Comparison of ENCODE assay signal across 17 cellular contexts in genomic region chr20:35049776-35050352, GRCh38. TPM values are rescaled to one million over a fixed set of nuclear protein-coding genes. Genes with fewer than 3 reads are reported as not detected.
DNase-seq lines count a peak whose midpoint lies in the region; ATAC-seq and TF ChIP-seq lines count a peak whose summit lies in the region.
"Had no signal": no experiment of that assay in that cellular context is flagged by ENCODE, and none has a peak within 500 bp of the region (broad histone marks: within the 10 kb centered on the region; RNA-seq: fewer than 3 reads in every experiment).

No MANE protein-coding gene starts in this region.

- DNase-seq in natural killer cell: no peak
- no peak for DNase-seq in natural killer cell treated with Interleukin-12 subunit alpha and Interleukin-12 subunit beta and Interleukin-15 and Interleukin-18, amount 100 ng/mL, for 72 hours (ENCODE audit: low spot score)
- peak; percentile 27 for DNase-seq in astrocyte of the spinal cord (ENCODE audit: low read depth, low spot score)
- peak; percentile 86 for DNase-seq in iris pigment epithelial cell (ENCODE audit: low read depth)
- DNase-seq in nucleus accumbens (lab: John Stamatoyannopoulos, UW): no peak
- no peak for DNase-seq in NCI-H526 treated with DMSO at 0.1 percent for 48 hours (lab: John Stamatoyannopoulos, UW)
- no peak for DNase-seq in A673 (ENCODE audit: low spot score)
- DNase-seq: activated B cell treated with CpG ODN at 0.5 μM for 24 hours; activated gamma-delta T cell treated with Interleukin-2 at 50 U/mL for 16 hours; foreskin keratinocyte; NCI-H1048; NCI-H774; spleen; stimulated activated naive CD4-positive, alpha-beta T cell treated with Interleukin-2 at 50 U/mL for 16 hours; T-cell had no signal

- no peaks in the 10 kb centered on the region for H3K27me3 Mint-ChIP-seq in natural killer cell (ENCODE audit: low read depth in 2 of 2)
- no peaks in the 10 kb centered on the region for H3K27me3 Mint-ChIP-seq in natural killer cell treated with Interleukin-12 subunit alpha and Interleukin-12 subunit beta and Interleukin-15 and Interleukin-18, amount 100 ng/mL, for 72 hours
- H3K27me3 Mint-ChIP-seq: activated B cell treated with CpG ODN at 0.5 μM for 24 hours, T-cell had no signal

- no peak for ATAC-seq in natural killer cell
- ATAC-seq in natural killer cell treated with Interleukin-12 subunit alpha and Interleukin-12 subunit beta and Interleukin-15 and Interleukin-18, amount 100 ng/mL, for 72 hours: no peak
- no peak for ATAC-seq in GM21576 (IDR thresholded peaks at IDR 0.05; ENCODE audit: unreplicated experiment)
- ATAC-seq: foreskin keratinocyte, T-cell had no signal

- no peak overlapping the region for H3K4me3 Mint-ChIP-seq in natural killer cell
- no peak overlapping the region for H3K4me3 Mint-ChIP-seq in natural killer cell treated with Interleukin-12 subunit alpha and Interleukin-12 subunit beta and Interleukin-15 and Interleukin-18, amount 100 ng/mL, for 72 hours
- H3K4me3 Mint-ChIP-seq: activated B cell treated with CpG ODN at 0.5 μM for 24 hours, neural progenitor cell, T-cell had no signal

- H3K9me3 Mint-ChIP-seq in natural killer cell: no peaks in the 10 kb centered on the region
- H3K9me3 Mint-ChIP-seq in natural killer cell treated with Interleukin-12 subunit alpha and Interleukin-12 subunit beta and Interleukin-15 and Interleukin-18, amount 100 ng/mL, for 72 hours: no peaks in the 10 kb centered on the region
- H3K9me3 Mint-ChIP-seq: activated B cell treated with CpG ODN at 0.5 μM for 24 hours, neural progenitor cell, T-cell had no signal

- no peak overlapping the region for H3K27ac ChIP-seq in A673 (ENCODE audit: low read depth, low read length, poor library complexity, severe bottlenecking)
- H3K27ac ChIP-seq: foreskin keratinocyte, neural progenitor cell, spleen had no signal

- intact Hi-C loops in natural killer cell (cut with micrococcal nuclease) (no loop called here), A673 (cut with micrococcal nuclease; ENCODE audit: unreplicated experiment) (no loop called here)

- H3K36me3 Mint-ChIP-seq in natural killer cell: peaks cover 10% of the 10 kb centered on the region
- peaks cover 23% of the 10 kb centered on the region for H3K36me3 Mint-ChIP-seq in natural killer cell treated with Interleukin-12 subunit alpha and Interleukin-12 subunit beta and Interleukin-15 and Interleukin-18, amount 100 ng/mL, for 72 hours

- TF ChIP-seq CTCF in natural killer cell (IDR thresholded peaks at IDR 0.05): no peak
- no peak for TF ChIP-seq CTCF in astrocyte of the spinal cord (IDR thresholded peaks at IDR 0.05; ENCODE audit: low read depth, low read length)
- TF ChIP-seq CTCF in A673 (conservative IDR thresholded peaks at IDR 0.05; ENCODE audit: low read depth, low read length): no peak

- CTCF ChIA-PET in A673 (lab: Charles Lee): no interaction called here

- H3K4me1 Mint-ChIP-seq in natural killer cell: peaks cover 9% of the 10 kb centered on the region in 2 donors
- peaks cover 16 to 18% of the 10 kb centered on the region in 2 donors for H3K4me1 Mint-ChIP-seq in natural killer cell treated with Interleukin-12 subunit alpha and Interleukin-12 subunit beta and Interleukin-15 and Interleukin-18, amount 100 ng/mL, for 72 hours (ENCODE audit: low read depth in 2 of 2)

- H3K9me3 ChIP-seq in A673 (ENCODE audit: low read depth, low read length, poor library complexity, severe bottlenecking): no peaks in the 10 kb centered on the region
- H3K9me3 ChIP-seq: spleen had no signal

- H3K27ac Mint-ChIP-seq in natural killer cell: peak overlapping the region; percentile 26 to 27
- peak overlapping the region in 1 of 2 donors; percentile 35 for H3K27ac Mint-ChIP-seq in natural killer cell treated with Interleukin-12 subunit alpha and Interleukin-12 subunit beta and Interleukin-15 and Interleukin-18, amount 100 ng/mL, for 72 hours
- H3K27ac Mint-ChIP-seq: activated B cell treated with CpG ODN at 0.5 μM for 24 hours, neural progenitor cell, T-cell had no signal

- no peaks in the 10 kb centered on the region for H3K27me3 ChIP-seq in A673 (replicated peaks; ENCODE audit: insufficient read depth, low read depth, low read length, poor library complexity)
- H3K27me3 ChIP-seq: foreskin keratinocyte, neural progenitor cell, spleen had no signal

- H3K4me3 ChIP-seq in astrocyte of the spinal cord (ENCODE audit: low read depth, low read length) (no peak overlapping the region), A673 (ENCODE audit: low read depth, low read length, poor library complexity, severe bottlenecking) (no peak overlapping the region)
- H3K4me3 ChIP-seq: neural progenitor cell, spleen had no signal

- peaks cover 8% of the 10 kb centered on the region for H3K36me3 ChIP-seq in A673 (ENCODE audit: insufficient read depth, low read length, poor library complexity, severe bottlenecking)

- H3K4me1 ChIP-seq in A673 (ENCODE audit: insufficient read depth, low read length, poor library complexity, severe bottlenecking): no peaks in the 10 kb centered on the region
- H3K4me1 ChIP-seq: foreskin keratinocyte had no signal

- POLR2A ChIA-PET in A673 (lab: Charles Lee; ENCODE audit: low non-redundant PET): no interaction called here

- in situ Hi-C loops in astrocyte of the spinal cord (cut with HindIII; ENCODE audit: low sequenced_read_pairs): no loop called here

- no TSS peak for BruUV-seq in A673 (replicated peaks; lab: Mats Ljungman, UMichigan)

RNA-seq across cellular contexts. Expression of gene TRPC4AP, which starts 42.7 kb away (rescaled TPM):
- 10 to 100 TPM; 72.3 to 79.0 (median 74.4) TPM for total RNA-seq in natural killer cell
- total RNA-seq in natural killer cell treated with Interleukin-12 subunit alpha and Interleukin-12 subunit beta and Interleukin-15 and Interleukin-18, amount 100 ng/mL, for 72 hours: 10 to 100 TPM; 62.8 to 86.4 TPM
- 34.6 and 39.5 TPM in 2 replicates for total RNA-seq in A673 (2021)

Comparison
In these comparisons a context has a peak if more than half of its experiments do, and no peak if none do; other contexts are left out.
1. DNase-seq: peak in astrocyte of the spinal cord (single experiment) and iris pigment epithelial cell (single experiment); none in natural killer cell (single experiment), natural killer cell treated with Interleukin-12 subunit alpha and Interleukin-12 subunit beta and Interleukin-15 and Interleukin-18, amount 100 ng/mL, for 72 hours (single experiment), nucleus accumbens (0 of 56), NCI-H526 treated with DMSO at 0.1 percent for 48 hours (single experiment) and A673 (single experiment).